ENCODE assay signal across 9 cellular contexts in genomic region chr9:97981828-97982164, GRCh38. TPM values are rescaled to one million over a fixed set of nuclear protein-coding genes. Genes with fewer than 3 reads are reported as not detected.
DNase-seq lines count a peak whose midpoint lies in the region; ATAC-seq and TF ChIP-seq lines count a peak whose summit lies in the region.
"Had no signal": no experiment of that assay in that cellular context is flagged by ENCODE, and none has a peak within 500 bp of the region (broad histone marks: within the 10 kb centered on the region; RNA-seq: fewer than 3 reads in every experiment).

No MANE protein-coding gene starts in this region.

- no peak overlapping the region for H3K9ac ChIP-seq in subcutaneous abdominal adipose tissue (ENCODE audit: low read length in 5 of 5)

- H3K4me3 ChIP-seq in SJCRH30 (peak overlapping the region; percentile 95; the same call in 1 of the 2 replicates), fibroblast of mammary gland (ENCODE audit: control insufficient read depth, low read depth, low read length) (no peak overlapping the region), subcutaneous abdominal adipose tissue (ENCODE audit: low read depth in 1 of 5, low read length in 5 of 5) (no peak overlapping the region)
- H3K4me3 ChIP-seq in effector memory CD4-positive, alpha-beta T cell (ENCODE audit: insufficient read depth, low read depth, low read length, poor library complexity, severe bottlenecking): no peak overlapping the region

- H3K27ac Mint-ChIP-seq in activated CD8-positive, alpha-beta memory T cell treated with anti-CD3 and anti-CD28 coated beads, Interleukin-2, amount 10 ng/mL, durations not matched to agents 7 days and 5 days: peak overlapping the region; percentile 50

- no peak for TF ChIP-seq CTCF in fibroblast of mammary gland (conservative IDR thresholded peaks at IDR 0.05; ENCODE audit: control insufficient read depth, insufficient read depth, low read depth, low read length)

- no peaks in the 10 kb centered on the region for H3K36me3 ChIP-seq in SJCRH30
- H3K36me3 ChIP-seq in subcutaneous abdominal adipose tissue (ENCODE audit: control insufficient read depth in 5 of 5, insufficient read depth in 5 of 5, low read length in 5 of 5): no peaks in the 10 kb centered on the region
- H3K36me3 ChIP-seq in effector memory CD4-positive, alpha-beta T cell (ENCODE audit: control insufficient read depth, insufficient read depth, low read length): no peaks in the 10 kb centered on the region
- H3K36me3 ChIP-seq: lower lobe of right lung had no signal

- H3K4me1 ChIP-seq in SJCRH30 (peaks cover 32% of the 10 kb centered on the region), subcutaneous abdominal adipose tissue (ENCODE audit: control insufficient read depth in 5 of 5, insufficient read depth in 5 of 5, low read length in 5 of 5) (peaks cover 12 to 45% (median 27%) of the 10 kb centered on the region in 5 donors)
- H3K4me1 ChIP-seq in effector memory CD4-positive, alpha-beta T cell (ENCODE audit: control insufficient read depth, insufficient read depth, low read length, poor library complexity, severe bottlenecking): peaks cover 26% of the 10 kb centered on the region

- H3K27ac ChIP-seq in SJCRH30 (no peak overlapping the region), subcutaneous abdominal adipose tissue (ENCODE audit: low read depth, low read length) (peak overlapping the region; percentile 58)
- no peak overlapping the region for H3K27ac ChIP-seq in effector memory CD4-positive, alpha-beta T cell (ENCODE audit: insufficient read depth, low read length, poor library complexity, severe bottlenecking)

- H3K27me3 ChIP-seq in SJCRH30 (no peaks in the 10 kb centered on the region), subcutaneous abdominal adipose tissue (ENCODE audit: control insufficient read depth in 5 of 5, insufficient read depth in 4 of 5, low read length in 5 of 5) (no peaks in the 10 kb centered on the region)
- H3K27me3 ChIP-seq in effector memory CD4-positive, alpha-beta T cell (replicated peaks; ENCODE audit: control insufficient read depth, insufficient read depth, low read length, poor library complexity, severe bottlenecking): no peaks in the 10 kb centered on the region

- no peak for DNase-seq in activated CD8-positive, alpha-beta memory T cell treated with anti-CD3 and anti-CD28 coated beads, Interleukin-2, amount 10 ng/mL, durations not matched to agents 7 days and 5 days
- DNase-seq in activated CD8-positive, alpha-beta memory T cell treated with anti-CD3 and anti-CD28 coated beads, Interleukin-2, amount 50 U/mL, for 4 hours: no peak
- DNase-seq in SJCRH30 (peak in 1 of 2 experiments; percentile 19), fibroblast of mammary gland (ENCODE audit: low read depth) (peak; percentile 41), NCI-H524 treated with DMSO at 0.1 percent for 48 hours (lab: John Stamatoyannopoulos, UW) (no peak), NCI-H345 (lab: John Stamatoyannopoulos, UW) (no peak)
- DNase-seq in effector memory CD4-positive, alpha-beta T cell: no peak
- DNase-seq: lower lobe of right lung had no signal

- H3K4me1 Mint-ChIP-seq in activated CD8-positive, alpha-beta memory T cell treated with anti-CD3 and anti-CD28 coated beads, Interleukin-2, amount 10 ng/mL, durations not matched to agents 7 days and 5 days: peaks cover 24% of the 10 kb centered on the region

- peaks cover 12% of the 10 kb centered on the region for H3K36me3 Mint-ChIP-seq in activated CD8-positive, alpha-beta memory T cell treated with anti-CD3 and anti-CD28 coated beads, Interleukin-2, amount 10 ng/mL, durations not matched to agents 7 days and 5 days

- H3K4me3 Mint-ChIP-seq in activated CD8-positive, alpha-beta memory T cell treated with anti-CD3 and anti-CD28 coated beads, Interleukin-2, amount 10 ng/mL, durations not matched to agents 7 days and 5 days: peak overlapping the region; percentile 79

- no peaks in the 10 kb centered on the region for H3K9me3 Mint-ChIP-seq in activated CD8-positive, alpha-beta memory T cell treated with anti-CD3 and anti-CD28 coated beads, Interleukin-2, amount 10 ng/mL, durations not matched to agents 7 days and 5 days (ENCODE audit: low read depth)

- CTCF ChIA-PET in activated CD8-positive, alpha-beta memory T cell treated with anti-CD3 and anti-CD28 coated beads, Interleukin-2, amount 10 ng/mL, durations not matched to agents 7 days and 5 days (lab: Charles Lee): interaction anchor here (0.6 to 9.1 kb wide), 9 partner anchors 8 to 392 kb away, joined by 3 to 99 read pairs (median 3); partner anchors contain the start of gene TRMO

- ATAC-seq in activated CD8-positive, alpha-beta memory T cell treated with anti-CD3 and anti-CD28 coated beads, Interleukin-2, amount 10 ng/mL, durations not matched to agents 7 days and 5 days: no peak

- H3K9me3 ChIP-seq in SJCRH30 (replicated peaks): no peaks in the 10 kb centered on the region
- no peaks in the 10 kb centered on the region for H3K9me3 ChIP-seq in subcutaneous abdominal adipose tissue (ENCODE audit: control insufficient read depth in 5 of 5, low read length in 5 of 5)
- no peaks in the 10 kb centered on the region for H3K9me3 ChIP-seq in effector memory CD4-positive, alpha-beta T cell (ENCODE audit: control insufficient read depth, low read length)
- H3K9me3 ChIP-seq: lower lobe of right lung had no signal

- no peaks in the 10 kb centered on the region for H3K27me3 Mint-ChIP-seq in activated CD8-positive, alpha-beta memory T cell treated with anti-CD3 and anti-CD28 coated beads, Interleukin-2, amount 10 ng/mL, durations not matched to agents 7 days and 5 days

RNA-seq across cellular contexts. Expression of gene ANP32B, which starts 1.3 kb away (rescaled TPM):
- total RNA-seq in activated CD8-positive, alpha-beta memory T cell treated with anti-CD3 and anti-CD28 coated beads, Interleukin-2, amount 10 ng/mL, durations not matched to agents 7 days and 5 days: 100 to 1,000 TPM; 299 to 301 TPM
- total RNA-seq in SJCRH30 (2014; rRNA removed; shearing (Covaris generic)): 40.7 and 45.7 TPM in 2 replicates

RNA-seq across cellular contexts. Expression of gene HEMGN, which starts 43.8 kb away (rescaled TPM):
- under 1 TPM; 0.23 to 0.47 TPM for total RNA-seq in activated CD8-positive, alpha-beta memory T cell treated with anti-CD3 and anti-CD28 coated beads, Interleukin-2, amount 10 ng/mL, durations not matched to agents 7 days and 5 days
- total RNA-seq in SJCRH30 (2014; rRNA removed; shearing (Covaris generic)): not detected in 2 replicates

RNA-seq across cellular contexts. Expression of gene TRMO, which starts 59.5 kb away (rescaled TPM):
- 10 to 100 TPM; 14.9 to 15.4 TPM for total RNA-seq in activated CD8-positive, alpha-beta memory T cell treated with anti-CD3 and anti-CD28 coated beads, Interleukin-2, amount 10 ng/mL, durations not matched to agents 7 days and 5 days
- 15.8 and 17.1 TPM in 2 replicates for total RNA-seq in SJCRH30 (2014; rRNA removed; shearing (Covaris generic))
